ENCODE assay signal across 23 cellular contexts in the genomic region with DNA sequence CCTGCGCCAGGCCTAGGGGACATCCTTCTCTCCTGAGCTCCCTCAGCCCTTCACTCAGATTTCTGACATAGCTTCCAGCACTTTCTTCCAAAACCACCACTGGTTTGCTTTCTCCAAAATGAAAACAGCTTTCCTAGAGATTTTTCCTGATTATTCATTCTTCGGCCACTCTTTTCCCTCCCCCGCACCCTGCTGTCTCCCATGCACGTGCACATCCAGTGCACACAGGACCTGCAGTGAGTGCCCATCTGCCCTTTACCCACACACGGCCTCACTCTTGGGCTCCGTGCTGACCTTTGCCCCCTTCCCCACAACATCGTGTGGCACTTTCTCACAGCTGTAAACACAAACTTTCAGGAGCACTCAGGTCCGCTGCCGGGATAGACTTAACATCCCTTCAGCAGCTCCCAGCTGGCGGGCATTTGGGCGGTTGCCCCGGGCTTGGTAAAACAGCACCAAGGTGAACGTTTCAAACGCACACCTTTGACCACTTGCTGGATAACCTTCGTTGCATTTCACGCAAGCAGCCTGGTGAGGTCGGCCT. TPM values are rescaled to one million over a fixed set of nuclear protein-coding genes. Genes with fewer than 3 reads are reported as not detected.
DNase-seq lines count a peak whose midpoint lies in the region; ATAC-seq and TF ChIP-seq lines count a peak whose summit lies in the region.
"Had no signal": no experiment of that assay in that cellular context is flagged by ENCODE, and none has a peak within 500 bp of the region (broad histone marks: within the 10 kb centered on the region; RNA-seq: fewer than 3 reads in every experiment).

No MANE protein-coding gene starts in this region.

- H3K4ac ChIP-seq in neuronal stem cell (ENCODE audit: low read length), result no peak overlapping the region

- H3K36me3 ChIP-seq in neuronal stem cell (replicated peaks in 1 of 2; ENCODE audit: control insufficient read depth in 2 of 2, insufficient read depth in 2 of 2, low read length in 2 of 2), result peaks cover 34 to 35% of the 10 kb centered on the region in 2 donors
- H3K36me3 ChIP-seq: suprapubic skin, vagina had no signal

- no peak overlapping the region for H2BK12ac ChIP-seq in neuronal stem cell (ENCODE audit: low read length)

- no peaks in the 10 kb centered on the region for H3K9me3 ChIP-seq in neuronal stem cell (replicated peaks in 1 of 2; ENCODE audit: control insufficient read depth in 2 of 2, insufficient read depth in 1 of 2, low read depth in 1 of 2, low read length in 2 of 2)
- H3K9me3 ChIP-seq: suprapubic skin, vagina had no signal

- no peak overlapping the region for H3K14ac ChIP-seq in neuronal stem cell (ENCODE audit: low read length)

- peak overlapping the region; percentile 54 for H3K18ac ChIP-seq in neuronal stem cell (ENCODE audit: low read length)

- no peak overlapping the region for H3K27ac Mint-ChIP-seq in natural killer cell treated with Interleukin-12 subunit alpha and Interleukin-12 subunit beta and Interleukin-15 and Interleukin-18, amount 100 ng/mL, for 72 hours
- H3K27ac Mint-ChIP-seq in natural killer cell (no peak overlapping the region), glutamatergic neuron (ENCODE audit: unreplicated experiment) (peak overlapping the region; percentile 13)
- H3K27ac Mint-ChIP-seq: activated naive CD4-positive, alpha-beta T cell treated with anti-CD3 and anti-CD28 coated beads, Interleukin-2, amount 50 U/mL, for 24 hours; immature natural killer cell had no signal

- H2BK120ac ChIP-seq in neuronal stem cell (ENCODE audit: low read depth, low read length), result no peak overlapping the region

- H3K27ac ChIP-seq in neuronal stem cell (replicated peaks; ENCODE audit: low read length), result no peak overlapping the region
- H3K27ac ChIP-seq: suprapubic skin, vagina had no signal

- H4K91ac ChIP-seq in neuronal stem cell (ENCODE audit: low read depth, low read length, poor library complexity), result no peak overlapping the region

- peak; percentile 18 for DNase-seq in natural killer cell treated with Interleukin-12 subunit alpha and Interleukin-12 subunit beta and Interleukin-15 and Interleukin-18, amount 100 ng/mL, for 72 hours (ENCODE audit: low spot score)
- no peak for DNase-seq in natural killer cell
- peak; percentile 11 for DNase-seq in glutamatergic neuron
- no peak for DNase-seq in neuronal stem cell (ENCODE audit: low spot score)
- no peak for DNase-seq in NCI-H82 treated with DMSO at 0.1 percent for 48 hours (lab: John Stamatoyannopoulos, UW; ENCODE audit: unreplicated experiment)
- no peak for DNase-seq in SIG-M5 (lab: John Stamatoyannopoulos, UW)
- DNase-seq: activated T-cell treated with anti-CD3 and anti-CD28 coated beads, Interleukin-2, amount 50 U/mL, for 4 hours; cerebellar nuclear complex; EL; erythroblast; foreskin fibroblast; GOT3; immature natural killer cell; NCI-H1105 treated with DMSO at 0.1 percent for 48 hours; NCI-H2081 treated with DMSO at 0.1 percent for 48 hours; NCI-H446 treated with DMSO at 0.1 percent for 48 hours; NK-92 treated with Interleukin-12 subunit alpha and Interleukin-12 subunit beta, amount 100 ng/mL, for 24 hours had no signal

- H3K4me2 ChIP-seq in neuronal stem cell (ENCODE audit: insufficient read depth, low read length, poor library complexity, severe bottlenecking), result no peak overlapping the region

- H3K4me1 Mint-ChIP-seq in natural killer cell treated with Interleukin-12 subunit alpha and Interleukin-12 subunit beta and Interleukin-15 and Interleukin-18, amount 100 ng/mL, for 72 hours (ENCODE audit: low read depth in 2 of 2), result no peaks in the 10 kb centered on the region
- no peaks in the 10 kb centered on the region for H3K4me1 Mint-ChIP-seq in natural killer cell
- peaks cover 28% of the 10 kb centered on the region for H3K4me1 Mint-ChIP-seq in glutamatergic neuron (ENCODE audit: low read depth, unreplicated experiment)
- H3K4me1 Mint-ChIP-seq: activated naive CD4-positive, alpha-beta T cell treated with anti-CD3 and anti-CD28 coated beads, Interleukin-2, amount 50 U/mL, for 24 hours; immature natural killer cell had no signal

- H3K4me1 ChIP-seq in neuronal stem cell (ENCODE audit: control insufficient read depth in 2 of 2, insufficient read depth in 1 of 2, low read depth in 1 of 2, low read length in 2 of 2), result peaks cover 17 to 23% of the 10 kb centered on the region in 2 donors
- H3K4me1 ChIP-seq: suprapubic skin, vagina had no signal

- intact Hi-C loops in natural killer cell (cut with micrococcal nuclease), result no loop called here

- no peak overlapping the region for H2BK15ac ChIP-seq in neuronal stem cell (ENCODE audit: low read length)

- H3K27me3 Mint-ChIP-seq in natural killer cell treated with Interleukin-12 subunit alpha and Interleukin-12 subunit beta and Interleukin-15 and Interleukin-18, amount 100 ng/mL, for 72 hours, result peaks cover 0 to 8% of the 10 kb centered on the region in 2 donors
- H3K27me3 Mint-ChIP-seq in natural killer cell (ENCODE audit: low read depth in 2 of 2) (peaks cover 0 to 3% of the 10 kb centered on the region in 2 donors), glutamatergic neuron (ENCODE audit: unreplicated experiment) (peaks cover 9% of the 10 kb centered on the region)

- H2BK5ac ChIP-seq in neuronal stem cell (ENCODE audit: low read length), result no peak overlapping the region

- H3K9ac ChIP-seq in neuronal stem cell (ENCODE audit: low read depth, low read length, poor library complexity), result no peak overlapping the region

- no peak overlapping the region for H3K23ac ChIP-seq in neuronal stem cell (ENCODE audit: low read depth, low read length, poor library complexity)

- no peak overlapping the region for H3K4me3 ChIP-seq in neuronal stem cell (ENCODE audit: low read length in 2 of 2)
- H3K4me3 ChIP-seq: lung, suprapubic skin, vagina had no signal

- no peak overlapping the region for H3K4me3 Mint-ChIP-seq in natural killer cell treated with Interleukin-12 subunit alpha and Interleukin-12 subunit beta and Interleukin-15 and Interleukin-18, amount 100 ng/mL, for 72 hours
- H3K4me3 Mint-ChIP-seq in natural killer cell, result no peak overlapping the region
- H3K4me3 Mint-ChIP-seq in glutamatergic neuron (ENCODE audit: unreplicated experiment), result no peak overlapping the region
- H3K4me3 Mint-ChIP-seq: activated naive CD4-positive, alpha-beta T cell treated with anti-CD3 and anti-CD28 coated beads, Interleukin-2, amount 50 U/mL, for 24 hours; activated T-cell treated with anti-CD3 and anti-CD28 coated beads, Interleukin-2, amount 50 U/mL, for 4 hours; immature natural killer cell had no signal

- H2AFZ ChIP-seq in neuronal stem cell (ENCODE audit: low read length), result no peak overlapping the region

- H3K27me3 ChIP-seq in neuronal stem cell (ENCODE audit: control insufficient read depth in 3 of 3, insufficient read depth in 3 of 3, low read depth in 1 of 3, low read length in 3 of 3), result no peaks in the 10 kb centered on the region
- H3K27me3 ChIP-seq: vagina had no signal

- WGBS in neuronal stem cell (ENCODE audit: extremely low coverage in 2 of 2, insufficient read length in 2 of 2, insufficient replicate concordance in 1 of 2), 2 donors, result no CpG with 5 or more reads among the region's 17 CpGs

- peaks cover 24% of the 10 kb centered on the region for H3K79me1 ChIP-seq in neuronal stem cell (ENCODE audit: low read depth, low read length)

- H3K36me3 Mint-ChIP-seq in natural killer cell treated with Interleukin-12 subunit alpha and Interleukin-12 subunit beta and Interleukin-15 and Interleukin-18, amount 100 ng/mL, for 72 hours, result no peaks in the 10 kb centered on the region
- H3K36me3 Mint-ChIP-seq in natural killer cell (no peaks in the 10 kb centered on the region), glutamatergic neuron (ENCODE audit: unreplicated experiment) (no peaks in the 10 kb centered on the region)
- H3K36me3 Mint-ChIP-seq: activated naive CD4-positive, alpha-beta T cell treated with anti-CD3 and anti-CD28 coated beads, Interleukin-2, amount 50 U/mL, for 24 hours; immature natural killer cell had no signal

- H2AK5ac ChIP-seq in neuronal stem cell (ENCODE audit: low read depth, low read length), result peak overlapping the region; percentile 29

- ATAC-seq in natural killer cell treated with Interleukin-12 subunit alpha and Interleukin-12 subunit beta and Interleukin-15 and Interleukin-18, amount 100 ng/mL, for 72 hours, result no peak
- ATAC-seq in natural killer cell, result no peak
- no peak for ATAC-seq in HG03469 (IDR thresholded peaks at IDR 0.05; ENCODE audit: unreplicated experiment)
- ATAC-seq: activated T-cell treated with anti-CD3 and anti-CD28 coated beads, Interleukin-2, amount 50 U/mL, for 4 hours; SK-N-SH treated with all-trans-retinoic acid at 6 μM for 48 hours had no signal

- no peak overlapping the region for H4K8ac ChIP-seq in neuronal stem cell (ENCODE audit: low read depth, low read length)

- no peak for TF ChIP-seq CTCF in natural killer cell (IDR thresholded peaks at IDR 0.05)
- no peak for TF ChIP-seq CTCF in glutamatergic neuron (IDR thresholded peaks at IDR 0.05; ENCODE audit: partially characterized antibody, unreplicated experiment)

- H3K9me3 Mint-ChIP-seq in natural killer cell treated with Interleukin-12 subunit alpha and Interleukin-12 subunit beta and Interleukin-15 and Interleukin-18, amount 100 ng/mL, for 72 hours, result no peaks in the 10 kb centered on the region
- H3K9me3 Mint-ChIP-seq in natural killer cell (no peaks in the 10 kb centered on the region), glutamatergic neuron (ENCODE audit: unreplicated experiment) (peaks cover 15% of the 10 kb centered on the region)
- H3K9me3 Mint-ChIP-seq: activated naive CD4-positive, alpha-beta T cell treated with anti-CD3 and anti-CD28 coated beads, Interleukin-2, amount 50 U/mL, for 24 hours; activated T-cell treated with anti-CD3 and anti-CD28 coated beads, Interleukin-2, amount 50 U/mL, for 4 hours; immature natural killer cell had no signal

RNA-seq across cellular contexts. Expression of a gene that starts 25.8 kb away (rescaled TPM):
- total RNA-seq in natural killer cell treated with Interleukin-12 subunit alpha and Interleukin-12 subunit beta and Interleukin-15 and Interleukin-18, amount 100 ng/mL, for 72 hours, result under 1 TPM in 1 of 2 donors, not detected in 1; 0.45 TPM
- total RNA-seq in natural killer cell (under 1 TPM in 1 of 3 donors, not detected in 2; 0.09 TPM), glutamatergic neuron (ENCODE audit: unreplicated experiment) (439 TPM)
- polyA plus RNA-seq in neuronal stem cell (2013, experiment 1 of 2), result 32.5 TPM
- 33.9 TPM for polyA plus RNA-seq in neuronal stem cell (2013, experiment 2 of 2)
- polyA plus RNA-seq: immature natural killer cell had no signal

Comparison
In these comparisons a context has a peak if more than half of its experiments do, and no peak if none do; other contexts are left out.
1. DNase-seq: peak in natural killer cell treated with Interleukin-12 subunit alpha and Interleukin-12 subunit beta and Interleukin-15 and Interleukin-18, amount 100 ng/mL, for 72 hours (single experiment) and glutamatergic neuron (single experiment); none in natural killer cell (single experiment), neuronal stem cell (single experiment), NCI-H82 treated with DMSO at 0.1 percent for 48 hours (single experiment) and SIG-M5 (single experiment).
2. RNA of a gene that starts 25.8 kb away (total RNA-seq): 439 TPM in glutamatergic neuron (single experiment); 0.45 TPM in natural killer cell treated with Interleukin-12 subunit alpha and Interleukin-12 subunit beta and Interleukin-15 and Interleukin-18, amount 100 ng/mL, for 72 hours and 0.09 TPM in natural killer cell; every median in the first group is over 100 times any median in the second.